Comparison of ENCODE assay signal across 14 cellular contexts in genomic region chr18:68916734-68917133, GRCh38.
DNase-seq lines count a peak whose midpoint lies in the region; ATAC-seq and TF ChIP-seq lines count a peak whose summit lies in the region.
"Had no signal": no experiment of that assay in that cellular context is flagged by ENCODE, and none has a peak within 500 bp of the region (broad histone marks: within the 10 kb centered on the region; RNA-seq: fewer than 3 reads in every experiment).

No MANE protein-coding gene starts in this region.

- no peaks in the 10 kb centered on the region for H3K9me3 Mint-ChIP-seq in activated naive CD4-positive, alpha-beta T cell treated with anti-CD3 and anti-CD28 coated beads, Interleukin-2, amount 50 U/mL, for 72 hours
- H3K9me3 Mint-ChIP-seq: effector memory CD8-positive, alpha-beta T cell had no signal

- H3K36me3 Mint-ChIP-seq in activated naive CD4-positive, alpha-beta T cell treated with anti-CD3 and anti-CD28 coated beads, Interleukin-2, amount 50 U/mL, for 72 hours, result no peaks in the 10 kb centered on the region
- H3K36me3 Mint-ChIP-seq: natural killer cell had no signal

- no peak overlapping the region for H3K4me3 ChIP-seq in astrocyte of the spinal cord (ENCODE audit: low read depth, low read length)
- H3K4me3 ChIP-seq: SJSA1, thyroid gland had no signal

- TF ChIP-seq CTCF in astrocyte of the spinal cord (IDR thresholded peaks at IDR 0.05; ENCODE audit: low read depth, low read length), result no peak

- no peak overlapping the region for H3K27ac Mint-ChIP-seq in activated naive CD4-positive, alpha-beta T cell treated with anti-CD3 and anti-CD28 coated beads, Interleukin-2, amount 50 U/mL, for 72 hours
- H3K27ac Mint-ChIP-seq: effector memory CD8-positive, alpha-beta T cell; natural killer cell had no signal

- no peak for DNase-seq in activated naive CD4-positive, alpha-beta T cell treated with anti-CD3 and anti-CD28 coated beads, Interleukin-2, amount 50 U/mL, for 72 hours (ENCODE audit: low spot score in 2 of 2)
- no peak for DNase-seq in activated naive CD4-positive, alpha-beta T cell treated with anti-CD3 and anti-CD28 coated beads, Interleukin-2, amount 50 U/mL, for 16 hours
- peak; percentile 6 for DNase-seq in HuH-7 (ENCODE audit: low spot score)
- DNase-seq in astrocyte of the spinal cord (ENCODE audit: low read depth, low spot score), result peak; percentile 7
- DNase-seq in renal cortical epithelial cell (ENCODE audit: low read depth), result peak; percentile 61
- no peak for DNase-seq in activated T-cell treated with anti-CD3 and anti-CD28 coated beads, Interleukin-2, amount 50 U/mL, for 48 hours
- no peak for DNase-seq in DMS153 (lab: John Stamatoyannopoulos, UW)
- DNase-seq in activated effector memory CD4-positive, alpha-beta T cell treated with Interleukin-2 at 50 U/mL for 16 hours, result no peak
- DNase-seq: effector memory CD8-positive, alpha-beta T cell; foreskin melanocyte; natural killer cell; NCI-H1048; thyroid gland had no signal

- ATAC-seq in activated naive CD4-positive, alpha-beta T cell treated with anti-CD3 and anti-CD28 coated beads, Interleukin-2, amount 50 U/mL, for 72 hours, result peak; percentile 54 to 85
- ATAC-seq: effector memory CD8-positive, alpha-beta T cell; natural killer cell had no signal

- in situ Hi-C loops in astrocyte of the spinal cord (cut with HindIII; ENCODE audit: low sequenced_read_pairs), result no loop called here

Comparison
In these comparisons a context has a peak if more than half of its experiments do, and no peak if none do; other contexts are left out.
1. DNase-seq: peak in HuH-7 (single experiment), astrocyte of the spinal cord (single experiment) and renal cortical epithelial cell (single experiment); none in activated naive CD4-positive, alpha-beta T cell treated with anti-CD3 and anti-CD28 coated beads, Interleukin-2, amount 50 U/mL, for 72 hours (0 of 2), activated naive CD4-positive, alpha-beta T cell treated with anti-CD3 and anti-CD28 coated beads, Interleukin-2, amount 50 U/mL, for 16 hours (single experiment), activated T-cell treated with anti-CD3 and anti-CD28 coated beads, Interleukin-2, amount 50 U/mL, for 48 hours (0 of 2), DMS153 (single experiment) and activated effector memory CD4-positive, alpha-beta T cell treated with Interleukin-2 at 50 U/mL for 16 hours (single experiment).